ENCODE assay signal across 8 cellular contexts in genomic region chr16:63461248-63461841, GRCh38.
DNase-seq lines count a peak whose midpoint lies in the region; ATAC-seq, FAIRE-seq and TF ChIP-seq lines count a peak whose summit lies in the region.

No MANE protein-coding gene starts in this region.

- H3K36me3 ChIP-seq in keratinocyte (ENCODE audit: control insufficient read depth in 2 of 2, extremely low read depth in 1 of 2, insufficient read depth in 2 of 2, low read length in 2 of 2) = no peaks in the 10 kb centered on the region

- 48 to 64% methylated on average over 3 of the region's 3 CpGs for WGBS in lower leg skin, 2 donors

- H3K9me3 ChIP-seq in keratinocyte (ENCODE audit: control insufficient read depth, low read depth, low read length) = no peaks in the 10 kb centered on the region

- DNase-seq in D341Med (ENCODE audit: low spot score) (peak; percentile 16), NB4 (ENCODE audit: low read depth) (peak; percentile 44), amniotic stem cell (lab: John Stamatoyannopoulos, UW) (peak; percentile 21), keratinocyte (ENCODE audit: low read depth, low spot score) (no peak), lower leg skin (ENCODE audit: low spot score in 2 of 2) (no peak), activated gamma-delta T cell (lab: John Stamatoyannopoulos, UW) (no peak)
- no peak for DNase-seq in activated CD4-positive, alpha-beta T cell treated with anti-CD3 and anti-CD28 coated beads, Interleukin-2, amount 50 U/mL, for 1 hour

- H3K4me1 ChIP-seq in keratinocyte (ENCODE audit: control insufficient read depth, extremely low read depth, insufficient read depth, low read length) = no peaks in the 10 kb centered on the region

- H3K9ac ChIP-seq in keratinocyte (ENCODE audit: control insufficient read depth, extremely low read depth, insufficient read depth, low read length) = no peak overlapping the region

- dilution Hi-C loops in keratinocyte (cut with MboI; ENCODE audit: extremely low pct_ligation_motif_present, low sequenced_read_pairs) = no loop called here

- H3K4me3 ChIP-seq in NB4 (ENCODE audit: low read depth, low read length) = no peak overlapping the region
- H3K4me3 ChIP-seq in keratinocyte (ENCODE audit: control insufficient read depth in 2 of 3, extremely low read depth in 1 of 3, insufficient read depth in 2 of 3, low read depth in 1 of 3, low read length in 3 of 3) = no peak overlapping the region
- H3K4me3 ChIP-seq in lower leg skin (ENCODE audit: low read depth, poor library complexity, severe bottlenecking) = no peak overlapping the region

- no peak for FAIRE-seq in keratinocyte (lab: Jason Lieb, UNC)

- TF ChIP-seq POLR2A in NB4 (IDR thresholded peaks at IDR 0.05; ENCODE audit: extremely low read depth, insufficient read length) = no peak
- TF ChIP-seq POLR2A in lower leg skin (IDR thresholded peaks at IDR 0.05) = no peak

- H3K79me2 ChIP-seq in keratinocyte (ENCODE audit: control insufficient read depth, insufficient read depth, low read length) = no peaks in the 10 kb centered on the region

- no peak overlapping the region for H2AFZ ChIP-seq in keratinocyte (ENCODE audit: control insufficient read depth, low read length)

- H4K20me1 ChIP-seq in keratinocyte (ENCODE audit: control insufficient read depth, extremely low read depth, insufficient read depth, low read length) = no peaks in the 10 kb centered on the region

- no peak for ATAC-seq in GM21786 (IDR thresholded peaks at IDR 0.05; ENCODE audit: unreplicated experiment)

- intact Hi-C loops in lower leg skin (cut with DNase I; ENCODE audit: low total_unique reads) = no loop called here

- no peaks in the 10 kb centered on the region for H3K27me3 ChIP-seq in keratinocyte (ENCODE audit: control insufficient read depth, extremely low read depth, insufficient read depth, low read length)

- peak; percentile 34 for TF ChIP-seq CTCF in NB4 (IDR thresholded peaks at IDR 0.05; ENCODE audit: low read depth, low read length)
- peak in 2 of 3 experiments; percentile 15 to 36 for TF ChIP-seq CTCF in keratinocyte (optimal IDR thresholded peaks at IDR 0.05 in 1 of 3, IDR thresholded peaks at IDR 0.05 in 1 of 3, conservative IDR thresholded peaks at IDR 0.05 in 1 of 3; ENCODE audit: extremely low read depth in 1 of 3, insufficient read depth in 2 of 3, low read length in 3 of 3)
- no peak for TF ChIP-seq CTCF in lower leg skin (IDR thresholded peaks at IDR 0.05)

- H3K27ac ChIP-seq in keratinocyte (ENCODE audit: control insufficient read depth, insufficient read depth, low read length) = no peak overlapping the region

- H3K4me2 ChIP-seq in keratinocyte (ENCODE audit: control insufficient read depth, extremely low read depth, insufficient read depth, low read depth, low read length) = no peak overlapping the region

- no peaks in the 10 kb centered on the region for H3K9me1 ChIP-seq in keratinocyte (ENCODE audit: control insufficient read depth, extremely low read depth, insufficient read depth, low read length)

Comparison
In these comparisons a context has a peak if more than half of its experiments do, and no peak if none do; other contexts are left out.
1. DNase-seq: peak in D341Med (single experiment), NB4 (single experiment) and amniotic stem cell (single experiment); none in keratinocyte (single experiment), lower leg skin (0 of 2), activated gamma-delta T cell (single experiment) and activated CD4-positive, alpha-beta T cell treated with anti-CD3 and anti-CD28 coated beads, Interleukin-2, amount 50 U/mL, for 1 hour (single experiment).
2. CTCF ChIP-seq: peak in NB4 (single experiment) and keratinocyte (2 of 3); none in lower leg skin (0 of 3).